ENCODE assay signal across 16 cellular contexts in the genomic region with DNA sequence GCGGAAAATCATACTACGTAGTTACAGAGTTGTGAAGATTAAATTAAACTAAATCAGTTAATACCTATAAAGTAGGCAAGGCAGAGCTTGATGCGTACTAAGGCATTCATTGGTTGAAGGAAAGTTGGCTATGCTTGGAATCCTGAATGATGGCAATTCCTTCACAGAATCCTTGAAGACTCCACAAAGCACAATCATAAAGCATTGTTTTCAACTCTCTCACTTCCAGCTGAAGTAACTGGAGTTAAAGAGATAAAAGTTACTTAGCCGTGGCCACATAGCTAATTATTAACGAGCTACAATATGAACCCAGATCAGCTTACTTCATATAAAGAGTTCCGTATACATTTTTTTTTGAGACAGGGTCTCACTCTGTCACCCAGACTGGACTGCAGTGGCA.
DNase-seq lines count a peak whose midpoint lies in the region; ATAC-seq, FAIRE-seq and TF ChIP-seq lines count a peak whose summit lies in the region.
"Had no signal": no experiment of that assay in that cellular context is flagged by ENCODE, and none has a peak within 500 bp of the region (broad histone marks: within the 10 kb centered on the region; RNA-seq: fewer than 3 reads in every experiment).

No MANE protein-coding gene starts in this region.

- no peak overlapping the region for H3K4me3 Mint-ChIP-seq in nephron
- no peak overlapping the region for H3K4me3 Mint-ChIP-seq in activated CD8-positive, alpha-beta T cell treated with anti-CD3 and anti-CD28 coated beads for 36 hours
- H3K4me3 Mint-ChIP-seq: CD14-positive monocyte; CD8-positive, alpha-beta memory T cell; H9 had no signal

- in situ Hi-C loops in gastrocnemius medialis (cut with MboI; ENCODE audit: low sequenced_read_pairs in 4 of 4): no loop called here

- no peaks in the 10 kb centered on the region for H3K4me1 Mint-ChIP-seq in nephron
- no peaks in the 10 kb centered on the region for H3K4me1 Mint-ChIP-seq in activated CD8-positive, alpha-beta T cell treated with anti-CD3 and anti-CD28 coated beads for 36 hours (ENCODE audit: low read depth)
- H3K4me1 Mint-ChIP-seq: CD14-positive monocyte; CD8-positive, alpha-beta memory T cell; H9 had no signal

- intact Hi-C loops in gastrocnemius medialis (cut with DNase I; ENCODE audit: low total_unique reads): no loop called here
- intact Hi-C loops in activated CD8-positive, alpha-beta T cell treated with anti-CD3 and anti-CD28 coated beads for 36 hours (cut with micrococcal nuclease): no loop called here
- intact Hi-C loops in pancreas (cut with DNase I): no loop called here

- CTCF ChIA-PET in activated CD8-positive, alpha-beta T cell treated with anti-CD3 and anti-CD28 coated beads for 36 hours (lab: Charles Lee): no interaction called here

- TF ChIP-seq CTCF in nephron (IDR thresholded peaks at IDR 0.05; ENCODE audit: unreplicated experiment in 3 of 3) (no peak), gastrocnemius medialis (IDR thresholded peaks at IDR 0.05 in 4 of 5, conservative IDR thresholded peaks at IDR 0.05 in 1 of 5) (no peak), pancreas (IDR thresholded peaks at IDR 0.05) (no peak)
- no peak for TF ChIP-seq CTCF in activated CD8-positive, alpha-beta T cell treated with anti-CD3 and anti-CD28 coated beads for 36 hours (IDR thresholded peaks at IDR 0.05)

- ATAC-seq in gastrocnemius medialis (no peak), pancreas (no peak)
- ATAC-seq in activated CD8-positive, alpha-beta T cell treated with anti-CD3 and anti-CD28 coated beads for 36 hours: no peak
- ATAC-seq: A549 had no signal

- H3K27ac Mint-ChIP-seq in nephron: peak overlapping the region in 2 of 3 experiments; percentile 11 to 44
- H3K27ac Mint-ChIP-seq in activated CD8-positive, alpha-beta T cell treated with anti-CD3 and anti-CD28 coated beads for 36 hours: no peak overlapping the region
- H3K27ac Mint-ChIP-seq: CD14-positive monocyte; CD8-positive, alpha-beta memory T cell; H9 had no signal

- DNase-seq in DMS53 treated with DMSO at 0.1 percent for 48 hours (lab: John Stamatoyannopoulos, UW; ENCODE audit: unreplicated experiment) (peak; percentile 16), kidney glomerular epithelial cell (lab: John Stamatoyannopoulos, UW) (peak; percentile 70), NCI-H2227 (lab: John Stamatoyannopoulos, UW; ENCODE audit: unreplicated experiment) (no peak), gastrocnemius medialis (no peak), pancreas (no peak)
- no peak for DNase-seq in activated CD8-positive, alpha-beta T cell treated with anti-CD3 and anti-CD28 coated beads for 36 hours
- DNase-seq: Caco-2; CD8-positive, alpha-beta memory T cell; DND-41; GDM1; GOT3; H9 had no signal

- no peak overlapping the region for H3K4me3 ChIP-seq in gastrocnemius medialis
- no peak overlapping the region for H3K4me3 ChIP-seq in pancreas
- H3K4me3 ChIP-seq: A549 had no signal

- no peaks in the 10 kb centered on the region for H3K27me3 ChIP-seq in gastrocnemius medialis
- peaks cover 0 to 8% (median 0%) of the 10 kb centered on the region in 4 donors for H3K27me3 ChIP-seq in pancreas

- FAIRE-seq in pancreas (lab: Jason Lieb, UNC): no peak
- FAIRE-seq: A549, GM19239 had no signal

- H3K4me1 ChIP-seq in gastrocnemius medialis (no peaks in the 10 kb centered on the region), pancreas (no peaks in the 10 kb centered on the region)
- H3K4me1 ChIP-seq: A549, Caco-2 had no signal

- POLR2A ChIA-PET in activated CD8-positive, alpha-beta T cell treated with anti-CD3 and anti-CD28 coated beads for 36 hours (lab: Charles Lee): no interaction called here

- H3K9me3 ChIP-seq in gastrocnemius medialis: no peaks in the 10 kb centered on the region
- H3K9me3 ChIP-seq in pancreas: no peaks in the 10 kb centered on the region
- H3K9me3 ChIP-seq: A549, Caco-2 had no signal

- no peaks in the 10 kb centered on the region for H3K9me3 Mint-ChIP-seq in nephron
- H3K9me3 Mint-ChIP-seq in activated CD8-positive, alpha-beta T cell treated with anti-CD3 and anti-CD28 coated beads for 36 hours: no peaks in the 10 kb centered on the region
- H3K9me3 Mint-ChIP-seq: H9 had no signal

- H3K36me3 Mint-ChIP-seq in nephron (ENCODE audit: low read depth): no peaks in the 10 kb centered on the region
- no peaks in the 10 kb centered on the region for H3K36me3 Mint-ChIP-seq in activated CD8-positive, alpha-beta T cell treated with anti-CD3 and anti-CD28 coated beads for 36 hours (ENCODE audit: low read depth)
- H3K36me3 Mint-ChIP-seq: CD14-positive monocyte; CD8-positive, alpha-beta memory T cell had no signal

- H3K27ac ChIP-seq in gastrocnemius medialis (no peak overlapping the region), pancreas (no peak overlapping the region)
- H3K27ac ChIP-seq: A549 had no signal

- H3K36me3 ChIP-seq in gastrocnemius medialis (no peaks in the 10 kb centered on the region), pancreas (no peaks in the 10 kb centered on the region)

- WGBS in pancreas, 2 donors: 38 to 49% methylated on average over 6 of the region's 6 CpGs

- no peaks in the 10 kb centered on the region for H3K27me3 Mint-ChIP-seq in nephron (ENCODE audit: low read depth)
- H3K27me3 Mint-ChIP-seq in activated CD8-positive, alpha-beta T cell treated with anti-CD3 and anti-CD28 coated beads for 36 hours: no peaks in the 10 kb centered on the region
- H3K27me3 Mint-ChIP-seq: CD8-positive, alpha-beta memory T cell had no signal

- no peak for TF ChIP-seq POLR2A in gastrocnemius medialis (IDR thresholded peaks at IDR 0.05)

Comparison
In these comparisons a context has a peak if more than half of its experiments do, and no peak if none do; other contexts are left out.
1. DNase-seq: peak in DMS53 treated with DMSO at 0.1 percent for 48 hours (single experiment) and kidney glomerular epithelial cell (single experiment); none in NCI-H2227 (single experiment), gastrocnemius medialis (0 of 2), activated CD8-positive, alpha-beta T cell treated with anti-CD3 and anti-CD28 coated beads for 36 hours (single experiment) and pancreas (0 of 6).